Comparison of ENCODE assay signal across 19 cellular contexts in the genomic region with DNA sequence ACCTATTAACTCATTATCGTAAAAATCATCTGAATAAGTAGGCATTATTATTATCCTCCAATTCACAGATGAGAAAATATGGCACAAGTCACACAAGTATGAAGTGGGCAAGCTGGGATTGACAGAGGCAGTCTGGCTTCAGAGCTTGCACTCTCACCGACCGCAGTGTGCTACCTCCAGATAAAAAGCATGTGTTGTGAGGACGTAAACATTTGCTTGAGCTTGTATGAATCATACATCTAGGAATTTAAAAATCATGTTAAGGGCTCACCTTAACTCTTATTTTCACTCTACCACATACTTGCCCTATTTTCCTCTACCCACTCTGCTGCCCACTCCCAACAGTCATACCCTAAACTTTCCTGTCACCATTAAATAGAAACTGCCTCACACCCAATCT.
A peak's percentile ranks its signal among the peaks of the same experiment; 100 is the strongest.
DNase-seq lines count a peak whose midpoint lies in the region; ATAC-seq and TF ChIP-seq lines count a peak whose summit lies in the region.
"Had no signal": no experiment of that assay in that cellular context is flagged by ENCODE, and none has a peak within 500 bp of the region (broad histone marks: within the 10 kb centered on the region; RNA-seq: fewer than 3 reads in every experiment).

No MANE protein-coding gene starts in this region.

- H3K14ac ChIP-seq in IMR-90 (replicated peaks; ENCODE audit: low read depth, low read length) (no peak overlapping the region), mesenchymal stem cell (ENCODE audit: low read length in 2 of 2) (no peak overlapping the region)

- H2AK5ac ChIP-seq in IMR-90 (ENCODE audit: low read depth, low read length) = no peak overlapping the region
- no peak overlapping the region for H2AK5ac ChIP-seq in mesenchymal stem cell (ENCODE audit: low read length, severe bottlenecking)

- H2BK15ac ChIP-seq in IMR-90 (ENCODE audit: low read depth, low read length) (no peak overlapping the region), mesenchymal stem cell (ENCODE audit: low read depth, poor library complexity, severe bottlenecking) (no peak overlapping the region)

- in situ Hi-C loops in IMR-90 (cut with MboI; ENCODE audit: low sequenced_read_pairs) = no loop called here

- intact Hi-C loops in IMR-90 (cut with micrococcal nuclease) = no loop called here

- H3K4me1 ChIP-seq in IMR-90 (ENCODE audit: control insufficient read depth, insufficient read depth, low read length) = peaks cover 8% of the 10 kb centered on the region
- no peaks in the 10 kb centered on the region for H3K4me1 ChIP-seq in foreskin keratinocyte
- no peaks in the 10 kb centered on the region for H3K4me1 ChIP-seq in mesenchymal stem cell (ENCODE audit: control insufficient read depth, insufficient read depth, low read depth, low read length)

- ATAC-seq in IMR-90 (ENCODE audit: low read depth) (peak; percentile 19; the same call in 1 of the 2 replicates), foreskin keratinocyte (peak; percentile 46), GM18870 (IDR thresholded peaks at IDR 0.05; ENCODE audit: unreplicated experiment) (no peak), left lobe of liver (no peak)
- ATAC-seq: GM23338, HCT116 had no signal

- no peak overlapping the region for H3K27ac ChIP-seq in IMR-90 (ENCODE audit: insufficient read depth, low read length)
- H3K27ac ChIP-seq in foreskin keratinocyte = no peak overlapping the region
- H3K27ac ChIP-seq in mesenchymal stem cell (ENCODE audit: low read length, poor library complexity, severe bottlenecking) = no peak overlapping the region

- TF ChIP-seq CTCF in IMR-90 (conservative IDR thresholded peaks at IDR 0.05; ENCODE audit: low read depth, low read length) = no peak
- TF ChIP-seq CTCF in foreskin keratinocyte (conservative IDR thresholded peaks at IDR 0.05) = no peak

- dilution Hi-C loops in IMR-90 (cut with HindIII; ENCODE audit: low sequenced_read_pairs, unreplicated experiment) = no loop called here

- peaks cover 21% of the 10 kb centered on the region; the same call in 1 of the 2 replicates for H3K9me1 ChIP-seq in IMR-90 (ENCODE audit: insufficient read depth, low read length)

- no peaks in the 10 kb centered on the region for H3K9me3 ChIP-seq in IMR-90 (ENCODE audit: control insufficient read depth, insufficient read depth, low read length)
- H3K9me3 ChIP-seq in mesenchymal stem cell (ENCODE audit: control insufficient read depth, low read length) = no peaks in the 10 kb centered on the region

- BruUV-seq in IMR-90 (replicated peaks; lab: Mats Ljungman, UMichigan) = no TSS peak

- no peak overlapping the region for H2BK12ac ChIP-seq in mesenchymal stem cell (ENCODE audit: low read length in 2 of 2)

- DNase-seq in IMR-90 (peak; percentile 36), astrocyte of the hippocampus (ENCODE audit: low read depth, low spot score) (peak; percentile 32), foreskin keratinocyte (peak; percentile 19 to 60), mesenchymal stem cell (peak; percentile 24), NCI-H2107 treated with DMSO at 0.1 percent for 48 hours (lab: John Stamatoyannopoulos, UW; ENCODE audit: unreplicated experiment) (no peak), left lobe of liver (ENCODE audit: low spot score) (no peak), NCI-H1436 treated with DMSO at 0.1 percent for 48 hours (lab: John Stamatoyannopoulos, UW) (no peak)
- DNase-seq: GDM1, NCI-H1105 treated with DMSO at 0.1 percent for 48 hours, NCI-H1694 treated with DMSO at 0.1 percent for 48 hours, NCI-H2107, NCI-H2227 treated with DMSO at 0.1 percent for 48 hours, NCI-H524, NCI-H82, OCI-M1, SIG-M5 had no signal

- H3K23ac ChIP-seq in IMR-90 (ENCODE audit: low read depth, low read length) (no peak overlapping the region), mesenchymal stem cell (ENCODE audit: low read length in 2 of 2) (no peak overlapping the region)

- no peak for TF ChIP-seq RAD21 in IMR-90 (IDR thresholded peaks at IDR 0.05; ENCODE audit: low read length)

- no peak overlapping the region for H3K9ac ChIP-seq in IMR-90 (ENCODE audit: low read depth, low read length)
- no peak overlapping the region for H3K9ac ChIP-seq in mesenchymal stem cell (ENCODE audit: low read length)

- H4K91ac ChIP-seq in IMR-90 (ENCODE audit: insufficient read depth, low read depth, low read length) (no peak overlapping the region), mesenchymal stem cell (ENCODE audit: low read length) (no peak overlapping the region)

- H4K5ac ChIP-seq in IMR-90 (ENCODE audit: low read depth, low read length) = no peak overlapping the region

- no peak overlapping the region for H3K18ac ChIP-seq in IMR-90 (ENCODE audit: low read depth, low read length)
- no peak overlapping the region for H3K18ac ChIP-seq in mesenchymal stem cell (ENCODE audit: low read depth in 1 of 2, low read length in 2 of 2)

- H2BK5ac ChIP-seq in IMR-90 (ENCODE audit: low read depth, low read length, poor library complexity, severe bottlenecking) (no peak overlapping the region), mesenchymal stem cell (ENCODE audit: low read depth, low read length, poor library complexity, severe bottlenecking) (no peak overlapping the region)

- H3K27me3 ChIP-seq in IMR-90 (ENCODE audit: control insufficient read depth, insufficient read depth, low read length) = no peaks in the 10 kb centered on the region
- H3K27me3 ChIP-seq in foreskin keratinocyte = no peaks in the 10 kb centered on the region
- H3K27me3 ChIP-seq in mesenchymal stem cell (ENCODE audit: control insufficient read depth in 1 of 2, insufficient read depth in 1 of 2, low read length in 2 of 2) = no peaks in the 10 kb centered on the region

- H3K79me1 ChIP-seq in IMR-90 (ENCODE audit: low read depth in 1 of 2, low read length in 2 of 2) = peaks cover 0 to 18% of the 10 kb centered on the region in 2 experiments; a peak in 3 of 4 replicates
- peaks cover 14% of the 10 kb centered on the region for H3K79me1 ChIP-seq in mesenchymal stem cell (replicated peaks; ENCODE audit: low read length, poor library complexity, severe bottlenecking)

- H2BK20ac ChIP-seq in IMR-90 (ENCODE audit: low read depth, low read length) = no peak overlapping the region

- H2AK9ac ChIP-seq in IMR-90 (replicated peaks; ENCODE audit: low read depth, low read length, poor library complexity) = no peak overlapping the region

- POLR2A ChIA-PET in IMR-90 (lab: Charles Lee; ENCODE audit: unreplicated experiment) = interaction anchor here (0.5 to 0.6 kb wide), 2 partner anchors 27 to 74 kb away, joined by 5 to 10 read pairs; no protein-coding TSS in a partner anchor

- peaks cover 27% of the 10 kb centered on the region for H3K36me3 ChIP-seq in IMR-90 (ENCODE audit: control insufficient read depth, insufficient read depth, low read length)
- peaks cover 21 to 82% of the 10 kb centered on the region in 2 experiments for H3K36me3 ChIP-seq in mesenchymal stem cell (ENCODE audit: control insufficient read depth in 1 of 2, insufficient read depth in 2 of 2, low read depth in 1 of 2, low read length in 2 of 2)

- CTCF ChIA-PET in IMR-90 (lab: Yijun Ruan, JAX) = no interaction called here

- H3K4me2 ChIP-seq in IMR-90 (ENCODE audit: low read depth, low read length) (no peak overlapping the region), mesenchymal stem cell (ENCODE audit: low read length, poor library complexity, severe bottlenecking) (no peak overlapping the region)
- H3K4me2 ChIP-seq: GM23338 had no signal

- no peak overlapping the region for H4K8ac ChIP-seq in IMR-90 (ENCODE audit: low read depth in 2 of 2, low read length in 2 of 2)
- no peak overlapping the region for H4K8ac ChIP-seq in mesenchymal stem cell (ENCODE audit: low read length)

- no peaks in the 10 kb centered on the region for H4K20me1 ChIP-seq in IMR-90 (ENCODE audit: insufficient read depth, low read length)

- H2BK120ac ChIP-seq in IMR-90 (ENCODE audit: low read depth, low read length) (no peak overlapping the region), mesenchymal stem cell (ENCODE audit: low read depth, low read length) (no peak overlapping the region)

- no peak overlapping the region for H3K56ac ChIP-seq in IMR-90 (ENCODE audit: extremely low read depth, insufficient read depth, low read length)

- H3K4ac ChIP-seq in IMR-90 (ENCODE audit: low read depth, low read length) (no peak overlapping the region), mesenchymal stem cell (ENCODE audit: low read depth in 1 of 2, low read length in 2 of 2) (no peak overlapping the region)

- TF ChIP-seq POLR2A in IMR-90 (IDR thresholded peaks at IDR 0.05; ENCODE audit: low read depth, low read length) = no peak

- H2AFZ ChIP-seq in IMR-90 (replicated peaks; ENCODE audit: low read length, poor library complexity) (no peak overlapping the region), mesenchymal stem cell (ENCODE audit: low read depth, low read length) (no peak overlapping the region)
- H2AFZ ChIP-seq: GM23338 had no signal

- WGBS in IMR-90 (ENCODE audit: extremely low coverage in 2 of 2, insufficient read length in 1 of 2), 2 experiments = no CpG with 5 or more reads among the region's 4 CpGs
- WGBS in mesenchymal stem cell = 62% methylated on average over 3 of the region's 4 CpGs

- H3K4me3 ChIP-seq in IMR-90 (ENCODE audit: insufficient read depth, low read depth, low read length) (no peak overlapping the region), mesenchymal stem cell (ENCODE audit: insufficient read depth in 1 of 2, low read depth in 1 of 2, low read length in 2 of 2) (no peak overlapping the region)
- H3K4me3 ChIP-seq: GM23338 had no signal

TF ChIP-seq in IMR-90, 13 proteins besides CTCF, POLR2A, EP300 and RAD21 (continues in another document):
- no peak for TF ChIP-seq MAFK (IDR thresholded peaks at IDR 0.05; ENCODE audit: low read depth, low read length)
- no peak for TF ChIP-seq FOS (IDR thresholded peaks at IDR 0.05; ENCODE audit: low read depth, low read length)
- no peak for TF ChIP-seq CEBPB (IDR thresholded peaks at IDR 0.05; ENCODE audit: low read depth, low read length)
- TF ChIP-seq, protein P1, sequence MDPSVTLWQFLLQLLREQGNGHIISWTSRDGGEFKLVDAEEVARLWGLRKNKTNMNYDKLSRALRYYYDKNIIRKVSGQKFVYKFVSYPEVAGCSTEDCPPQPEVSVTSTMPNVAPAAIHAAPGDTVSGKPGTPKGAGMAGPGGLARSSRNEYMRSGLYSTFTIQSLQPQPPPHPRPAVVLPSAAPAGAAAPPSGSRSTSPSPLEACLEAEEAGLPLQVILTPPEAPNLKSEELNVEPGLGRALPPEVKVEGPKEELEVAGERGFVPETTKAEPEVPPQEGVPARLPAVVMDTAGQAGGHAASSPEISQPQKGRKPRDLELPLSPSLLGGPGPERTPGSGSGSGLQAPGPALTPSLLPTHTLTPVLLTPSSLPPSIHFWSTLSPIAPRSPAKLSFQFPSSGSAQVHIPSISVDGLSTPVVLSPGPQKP (IDR thresholded peaks at IDR 0.05; ENCODE audit: borderline replicate concordance, low read depth, low read length) = no peak
- no peak for TF ChIP-seq NFE2L2 (IDR thresholded peaks at IDR 0.05; ENCODE audit: low read depth, low read length)

Comparison
In these comparisons a context has a peak if more than half of its experiments do, and no peak if none do; other contexts are left out.
1. ATAC-seq: peak in IMR-90 (single experiment) and foreskin keratinocyte (single experiment); none in GM18870 (single experiment) and left lobe of liver (single experiment).
2. DNase-seq: peak in IMR-90 (single experiment), astrocyte of the hippocampus (single experiment), foreskin keratinocyte (2 of 2) and mesenchymal stem cell (single experiment); none in NCI-H2107 treated with DMSO at 0.1 percent for 48 hours (single experiment), left lobe of liver (single experiment) and NCI-H1436 treated with DMSO at 0.1 percent for 48 hours (single experiment).